ENCODE assay signal across 19 cellular contexts in the genomic region with DNA sequence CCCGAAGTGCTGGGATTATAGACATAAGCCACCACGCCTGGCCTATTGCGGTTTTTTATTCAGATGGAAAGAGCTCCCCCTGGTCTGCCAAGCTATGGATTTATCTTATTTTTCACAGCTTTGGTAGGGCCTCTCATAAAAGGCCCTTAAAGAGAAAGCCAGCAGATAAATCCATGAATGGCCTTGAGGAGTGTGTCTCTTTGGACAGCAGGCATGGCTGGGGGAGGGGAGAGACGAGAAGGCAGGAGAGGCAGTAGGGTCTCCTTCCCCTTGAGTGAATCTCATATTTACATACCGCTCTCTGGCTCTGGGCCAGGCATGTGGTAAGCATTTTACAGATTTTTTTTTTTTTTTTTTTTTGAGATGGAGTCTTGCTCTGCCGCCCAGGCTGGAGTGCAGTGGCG. TPM values are rescaled to one million over a fixed set of nuclear protein-coding genes. Genes with fewer than 3 reads are reported as not detected.
DNase-seq lines count a peak whose midpoint lies in the region; ATAC-seq and TF ChIP-seq lines count a peak whose summit lies in the region.
"Had no signal": no experiment of that assay in that cellular context is flagged by ENCODE, and none has a peak within 500 bp of the region (broad histone marks: within the 10 kb centered on the region; RNA-seq: fewer than 3 reads in every experiment).

No MANE protein-coding gene starts in this region.

- TF ChIP-seq CTCF in BE2C (IDR thresholded peaks at IDR 0.05; ENCODE audit: low read depth, low read length) (no peak), choroid plexus epithelial cell (conservative IDR thresholded peaks at IDR 0.05; ENCODE audit: low read depth, low read length) (peak; percentile 7), uterus (IDR thresholded peaks at IDR 0.05) (no peak)
- no peak for TF ChIP-seq CTCF in CD4-positive, alpha-beta T cell (IDR thresholded peaks at IDR 0.05)

- peaks cover 10% of the 10 kb centered on the region for H3K4me1 ChIP-seq in BE2C
- no peaks in the 10 kb centered on the region for H3K4me1 ChIP-seq in uterus

- H3K4me1 Mint-ChIP-seq in CD4-positive, alpha-beta T cell (ENCODE audit: low read depth), result no peaks in the 10 kb centered on the region
- H3K4me1 Mint-ChIP-seq: stimulated activated memory B cell treated with anti-CD40 and anti-IgM and Interleukin-4, amounts not matched to agents 10 μg/mL and 1 μg/mL and 100 μg/mL, for 72 hours had no signal

- POLR2A ChIA-PET in HEK293T (lab: Yijun Ruan, JAX), result interaction anchor here (1.4 kb wide), 1 partner anchor 24 kb away, joined by 6 read pairs; no protein-coding TSS in a partner anchor
- POLR2A ChIA-PET in CD4-positive, alpha-beta T cell (lab: Charles Lee), result interaction anchor here (0.6 kb wide), 1 partner anchor 89 kb away, joined by 3 read pairs; no protein-coding TSS in a partner anchor

- peaks cover 7% of the 10 kb centered on the region for H3K36me3 ChIP-seq in BE2C
- no peaks in the 10 kb centered on the region for H3K36me3 ChIP-seq in uterus

- DNase-seq in BE2C (peak; percentile 61), HEK293T (ENCODE audit: extremely low spot score) (no peak), NCI-H2227 treated with DMSO at 0.1 percent for 48 hours (lab: John Stamatoyannopoulos, UW) (peak; percentile 44), choroid plexus epithelial cell (ENCODE audit: low read depth) (peak; percentile 53), uterus (no peak), DMS114 treated with DMSO at 0.1 percent for 48 hours (lab: John Stamatoyannopoulos, UW; ENCODE audit: unreplicated experiment) (no peak)
- no peak for DNase-seq in stimulated activated naive CD4-positive, alpha-beta T cell treated with Interleukin-2 at 50 U/mL for 16 hours (lab: John Stamatoyannopoulos, UW)
- no peak for DNase-seq in CD4-positive, alpha-beta T cell
- DNase-seq: effector CD4-positive, alpha-beta T cell; HFFc6; NCI-H1048; stimulated activated CD4-positive, alpha-beta T cell treated with anti-CD3 and anti-CD28 coated beads, Interleukin-2, amount 100 ng/mL, for 24 hours had no signal

- intact Hi-C loops in uterus (cut with DNase I; ENCODE audit: low total_unique reads), result no loop called here
- intact Hi-C loops in CD4-positive, alpha-beta T cell (cut with DNase I, micrococcal nuclease), result no loop called here

- no peak for TF ChIP-seq POLR2A in uterus (IDR thresholded peaks at IDR 0.05)

- peaks cover 57% of the 10 kb centered on the region for H3K36me3 Mint-ChIP-seq in CD4-positive, alpha-beta T cell (ENCODE audit: low read depth)

- H3K27me3 ChIP-seq in BE2C, result no peaks in the 10 kb centered on the region
- no peaks in the 10 kb centered on the region for H3K27me3 ChIP-seq in uterus
- H3K27me3 ChIP-seq in CD4-positive, alpha-beta T cell (ENCODE audit: control insufficient read depth, insufficient read depth, low read length), result no peaks in the 10 kb centered on the region

- no peak overlapping the region for H3K4me3 Mint-ChIP-seq in CD4-positive, alpha-beta T cell
- H3K4me3 Mint-ChIP-seq: activated T-helper 1 cell treated with anti-CD3 and anti-CD28 coated beads, Interleukin-12 subunit alpha, Interleukin-12 subunit beta, Interleukin-2, Interleukin-4 antibody, amounts not matched to agents 30 ng/mL and 10 ng/mL and 1 ng/mL, durations not matched to agents 14 hours and 24 hours and 36 hours; HFFc6; stimulated activated memory B cell treated with anti-CD40 and anti-IgM and Interleukin-4, amounts not matched to agents 10 μg/mL and 1 μg/mL and 100 μg/mL, for 72 hours; T-helper 2 cell treated with Interferon-gamma antibody and Interleukin-4, amounts not matched to agents 5 μg/mL and 100 μg/mL, for 36 hours had no signal

- no peak overlapping the region for H3K27ac Mint-ChIP-seq in CD4-positive, alpha-beta T cell
- H3K27ac Mint-ChIP-seq: activated T-helper 1 cell treated with anti-CD3 and anti-CD28 coated beads, Interleukin-12 subunit alpha, Interleukin-12 subunit beta, Interleukin-2, Interleukin-4 antibody, amounts not matched to agents 30 ng/mL and 10 ng/mL and 1 ng/mL, durations not matched to agents 14 hours and 24 hours and 36 hours; HFFc6; stimulated activated memory B cell treated with anti-CD40 and anti-IgM and Interleukin-4, amounts not matched to agents 10 μg/mL and 1 μg/mL and 100 μg/mL, for 72 hours; T-helper 2 cell treated with Interferon-gamma antibody and Interleukin-4, amounts not matched to agents 5 μg/mL and 100 μg/mL, for 36 hours had no signal

- H3K9me3 Mint-ChIP-seq in CD4-positive, alpha-beta T cell, result no peaks in the 10 kb centered on the region
- H3K9me3 Mint-ChIP-seq: activated T-helper 1 cell treated with anti-CD3 and anti-CD28 coated beads, Interleukin-12 subunit alpha, Interleukin-12 subunit beta, Interleukin-2, Interleukin-4 antibody, amounts not matched to agents 30 ng/mL and 10 ng/mL and 1 ng/mL, durations not matched to agents 14 hours and 24 hours and 36 hours; HFFc6; stimulated activated memory B cell treated with anti-CD40 and anti-IgM and Interleukin-4, amounts not matched to agents 10 μg/mL and 1 μg/mL and 100 μg/mL, for 72 hours; T-helper 2 cell treated with Interferon-gamma antibody and Interleukin-4, amounts not matched to agents 5 μg/mL and 100 μg/mL, for 36 hours had no signal

- no peak overlapping the region for H3K27ac ChIP-seq in uterus
- H3K27ac ChIP-seq in CD4-positive, alpha-beta T cell (ENCODE audit: low read depth, low read length), result no peak overlapping the region

- H3K4me3 ChIP-seq in BE2C (ENCODE audit: low read depth, low read length), result no peak overlapping the region
- H3K4me3 ChIP-seq in choroid plexus epithelial cell (ENCODE audit: low read depth, low read length), result no peak overlapping the region
- H3K4me3 ChIP-seq in uterus, result no peak overlapping the region

- no peaks in the 10 kb centered on the region for H3K27me3 Mint-ChIP-seq in CD4-positive, alpha-beta T cell
- H3K27me3 Mint-ChIP-seq: stimulated activated memory B cell treated with anti-CD40 and anti-IgM and Interleukin-4, amounts not matched to agents 10 μg/mL and 1 μg/mL and 100 μg/mL, for 72 hours had no signal

- CTCF ChIA-PET in HEK293T (lab: Yijun Ruan, JAX), result interaction anchor here (0.6 to 0.8 kb wide), 3 partner anchors 31 to 418 kb away, joined by 3 to 4 read pairs (median 3); no protein-coding TSS in a partner anchor
- CTCF ChIA-PET in CD4-positive, alpha-beta T cell (lab: Charles Lee), result no interaction called here

- ATAC-seq in CD4-positive, alpha-beta T cell (ENCODE audit: poor library complexity), result no peak
- ATAC-seq: stimulated activated memory B cell treated with anti-CD40 and anti-IgM and Interleukin-4, amounts not matched to agents 10 μg/mL and 1 μg/mL and 100 μg/mL, for 72 hours had no signal

- H3K9me3 ChIP-seq in BE2C (no peaks in the 10 kb centered on the region), uterus (no peaks in the 10 kb centered on the region)
- H3K9me3 ChIP-seq in CD4-positive, alpha-beta T cell (ENCODE audit: control insufficient read depth, low read length), result no peaks in the 10 kb centered on the region

TF ChIP-seq in HEK293T, 16 proteins besides CTCF, POLR2A, EP300 and RAD21:
- TF ChIP-seq, protein P1, sequence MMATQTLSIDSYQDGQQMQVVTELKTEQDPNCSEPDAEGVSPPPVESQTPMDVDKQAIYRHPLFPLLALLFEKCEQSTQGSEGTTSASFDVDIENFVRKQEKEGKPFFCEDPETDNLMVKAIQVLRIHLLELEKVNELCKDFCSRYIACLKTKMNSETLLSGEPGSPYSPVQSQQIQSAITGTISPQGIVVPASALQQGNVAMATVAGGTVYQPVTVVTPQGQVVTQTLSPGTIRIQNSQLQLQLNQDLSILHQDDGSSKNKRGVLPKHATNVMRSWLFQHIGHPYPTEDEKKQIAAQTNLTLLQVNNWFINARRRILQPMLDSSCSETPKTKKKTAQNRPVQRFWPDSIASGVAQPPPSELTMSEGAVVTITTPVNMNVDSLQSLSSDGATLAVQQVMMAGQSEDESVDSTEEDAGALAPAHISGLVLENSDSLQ (IDR thresholded peaks at IDR 0.05), result no peak
- TF ChIP-seq ARNT (IDR thresholded peaks at IDR 0.05) (no peak), LEF1 (IDR thresholded peaks at IDR 0.05; ENCODE audit: borderline replicate concordance) (no peak), ZNF384 (IDR thresholded peaks at IDR 0.05) (peak; percentile 67), CTBP1 (IDR thresholded peaks at IDR 0.05; ENCODE audit: borderline replicate concordance) (no peak), FOXK2 (IDR thresholded peaks at IDR 0.05) (no peak)

RNA-seq across cellular contexts. Expression of a gene that starts 25.2 kb away (rescaled TPM):
- polyA plus RNA-seq in BE2C (2012; ENCODE audit: insufficient read depth, insufficient read length, low read depth), result 43.6 TPM
- 10 to 100 TPM; 13.5 to 51.5 (median 15.5) TPM for total RNA-seq in uterus
- 10 to 100 TPM; 18.1 to 19.8 TPM for total RNA-seq in CD4-positive, alpha-beta T cell

RNA-seq across cellular contexts. Expression of a gene that starts 31.1 kb away (rescaled TPM):
- not detected for polyA plus RNA-seq in BE2C (2012; ENCODE audit: insufficient read depth, insufficient read length, low read depth)
- total RNA-seq in uterus, result 1 to 10 TPM; 2.4 to 7.2 (median 6.4) TPM
- total RNA-seq in CD4-positive, alpha-beta T cell, result not detected
- total RNA-seq: activated T-helper 1 cell treated with anti-CD3 and anti-CD28 coated beads, Interleukin-12 subunit alpha, Interleukin-12 subunit beta, Interleukin-2, Interleukin-4 antibody, amounts not matched to agents 30 ng/mL and 10 ng/mL and 1 ng/mL, durations not matched to agents 14 hours and 24 hours and 36 hours; frontal cortex had no signal

RNA-seq across cellular contexts. Expression of a gene that starts 46.4 kb away (rescaled TPM):
- polyA plus RNA-seq in BE2C (2012; ENCODE audit: insufficient read depth, insufficient read length, low read depth), result 1.0 TPM
- total RNA-seq in uterus, result 1 to 10 TPM in 2 of 4 donors, not detected in 2; 1.1 to 2.5 TPM
- total RNA-seq in CD4-positive, alpha-beta T cell, result not detected
- total RNA-seq: activated T-helper 1 cell treated with anti-CD3 and anti-CD28 coated beads, Interleukin-12 subunit alpha, Interleukin-12 subunit beta, Interleukin-2, Interleukin-4 antibody, amounts not matched to agents 30 ng/mL and 10 ng/mL and 1 ng/mL, durations not matched to agents 14 hours and 24 hours and 36 hours; astrocyte; frontal cortex; HFFc6; HT1080; mononuclear cell had no signal

Comparison
In these comparisons a context has a peak if more than half of its experiments do, and no peak if none do; other contexts are left out.
1. DNase-seq: peak in BE2C (single experiment), NCI-H2227 treated with DMSO at 0.1 percent for 48 hours (single experiment) and choroid plexus epithelial cell (single experiment); none in HEK293T (single experiment), stimulated activated naive CD4-positive, alpha-beta T cell treated with Interleukin-2 at 50 U/mL for 16 hours (single experiment), uterus (0 of 2), DMS114 treated with DMSO at 0.1 percent for 48 hours (single experiment) and CD4-positive, alpha-beta T cell (0 of 10).